ENCODE assay signal across 22 cellular contexts in genomic region chr21:38735807-38736206, GRCh38.
"Had no signal": no experiment of that assay in that cellular context is flagged by ENCODE, and none has a peak within 500 bp of the region (broad histone marks: within the 10 kb centered on the region; RNA-seq: fewer than 3 reads in every experiment).

No MANE protein-coding gene starts in this region.

- H3K27me3 ChIP-seq: ascending aorta had no signal

- DNase-seq: activated B cell treated with CpG ODN at 0.5 μM for 24 hours; activated CD4-positive, alpha-beta memory T cell treated with anti-CD3 and anti-CD28 coated beads for 36 hours; activated CD4-positive, alpha-beta T cell treated with anti-CD3 and anti-CD28 coated beads for 1 hour; activated CD4-positive, alpha-beta T cell treated with anti-CD3 and anti-CD28 coated beads, Interleukin-2, amount 10 ng/mL, durations not matched to agents 7 days and 5 days; activated CD8-positive, alpha-beta memory T cell treated with anti-CD3 and anti-CD28 coated beads for 24 hours; activated effector memory CD4-positive, alpha-beta T cell treated with anti-CD3 and anti-CD28 coated beads, Interleukin-2, amount 50 U/mL, for 16 hours; activated naive CD4-positive, alpha-beta T cell treated with Interleukin-2 at 50 U/mL for 16 hours; activated naive CD8-positive, alpha-beta T cell treated with anti-CD3 and anti-CD28 coated beads, Interleukin-2, amount 50 U/mL, for 24 hours; activated T-cell treated with anti-CD3 and anti-CD28 coated beads, Interleukin-2, amount 50 U/mL, for 4 hours; amniotic stem cell; NCI-H1105 treated with DMSO at 0.1 percent for 48 hours; NCI-H1436 treated with DMSO at 0.1 percent for 48 hours; NCI-H187; NCI-H2081 treated with DMSO at 0.1 percent for 48 hours; NCI-H446; NCI-H524; SHP77; T-helper 17 cell; T-helper 9 cell had no signal

- H3K9me3 ChIP-seq: ascending aorta had no signal

- H3K36me3 ChIP-seq: ascending aorta had no signal

- ATAC-seq: activated naive CD4-positive, alpha-beta T cell treated with anti-CD3 and anti-CD28 coated beads, Interleukin-2, amount 50 U/mL, for 72 hours; activated naive CD8-positive, alpha-beta T cell treated with anti-CD3 and anti-CD28 coated beads, Interleukin-2, amount 50 U/mL, for 24 hours; activated T-cell treated with anti-CD3 and anti-CD28 coated beads, Interleukin-2, amount 50 U/mL, for 4 hours; T-helper 17 cell had no signal

- H3K4me3 ChIP-seq: ascending aorta had no signal

- FAIRE-seq: RCC 7860 had no signal
